Comparison of ENCODE assay signal across 13 cellular contexts in genomic region chr12:62774794-62775193, GRCh38.
"Had no signal": no experiment of that assay in that cellular context is flagged by ENCODE, and none has a peak within 500 bp of the region (broad histone marks: within the 10 kb centered on the region; RNA-seq: fewer than 3 reads in every experiment).

No MANE protein-coding gene starts in this region.

- ATAC-seq: activated CD8-positive, alpha-beta T cell treated with anti-CD3 and anti-CD28 coated beads for 36 hours; esophagus mucosa; stimulated activated naive CD8-positive, alpha-beta T cell treated with anti-CD3 and anti-CD28 coated beads, Interleukin-15, amount 100 ng/mL, for 72 hours had no signal

- H3K36me3 ChIP-seq: lower lobe of right lung had no signal

- H3K27me3 ChIP-seq: dorsolateral prefrontal cortex, testis had no signal

- H3K4me1 ChIP-seq: lower lobe of right lung had no signal

- H3K4me3 ChIP-seq: dorsolateral prefrontal cortex, lower lobe of right lung, testis had no signal

- H3K9me3 ChIP-seq: lower lobe of right lung, testis had no signal

- H3K27ac ChIP-seq: dorsolateral prefrontal cortex, lower lobe of right lung, parathyroid adenoma, testis had no signal

- DNase-seq: activated CD4-positive, alpha-beta T cell treated with anti-CD3 and anti-CD28 coated beads for 4 hours; activated CD8-positive, alpha-beta memory T cell treated with anti-CD3 and anti-CD28 coated beads, Interleukin-2, amount 50 U/mL, for 4 hours; activated CD8-positive, alpha-beta T cell treated with anti-CD3 and anti-CD28 coated beads for 36 hours; activated naive CD8-positive, alpha-beta T cell treated with anti-CD3 and anti-CD28 coated beads, Interleukin-2, amount 10 ng/mL, durations not matched to agents 7 days and 5 days; anterior cingulate cortex; dorsolateral prefrontal cortex; lower lobe of right lung; stimulated activated CD4-positive, alpha-beta T cell treated with anti-CD3 and anti-CD28 coated beads, Interleukin-15, amount 100 ng/mL, for 24 hours; stimulated activated CD4-positive, alpha-beta T cell treated with anti-CD3 and anti-CD28 coated beads, Interleukin-4, amount 100 ng/mL, for 24 hours; stimulated activated naive CD8-positive, alpha-beta T cell treated with anti-CD3 and anti-CD28 coated beads, Interleukin-15, amount 100 ng/mL, for 72 hours; testis had no signal
